ENCODE assay signal across 6 cellular contexts in the genomic region with DNA sequence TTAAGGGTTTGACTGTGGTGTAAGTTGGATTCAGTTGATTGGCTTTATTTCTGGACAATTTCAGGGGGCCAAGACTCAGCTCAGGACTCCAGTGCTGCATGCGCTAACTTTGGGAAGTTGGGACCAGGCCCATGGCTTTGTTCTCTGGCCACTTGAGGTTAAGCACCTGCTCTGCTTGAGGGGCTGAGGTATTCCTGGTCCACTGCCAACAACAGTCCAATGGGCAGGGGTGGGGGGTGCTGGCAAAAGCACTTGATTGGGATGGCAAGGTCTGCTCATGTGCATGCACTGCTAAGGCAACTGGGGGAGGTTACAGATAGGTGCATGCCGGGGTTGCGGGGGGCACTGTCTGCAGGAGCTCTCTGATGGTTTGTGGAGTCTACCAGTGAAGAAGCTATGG.
"Had no signal": no experiment of that assay in that cellular context is flagged by ENCODE, and none has a peak within 500 bp of the region (broad histone marks: within the 10 kb centered on the region; RNA-seq: fewer than 3 reads in every experiment).

No MANE protein-coding gene starts in this region.

- H3K27ac Mint-ChIP-seq: GM23338, HFFc6 had no signal

- DNase-seq: H7, HFFc6, IMR-90 had no signal

- H3K4me1 Mint-ChIP-seq: GM23338 had no signal

- H3K4me3 Mint-ChIP-seq: GM23338, HFFc6 had no signal

- ATAC-seq: GM23338, HCT116, K562 had no signal

- H3K9me3 Mint-ChIP-seq: HFFc6 had no signal
